In genomic region chr2:100176925-100177324, GRCh38 we compare ENCODE assay signal across 3 cellular contexts.
"Had no signal": no experiment of that assay in that cellular context is flagged by ENCODE, and none has a peak within 500 bp of the region (broad histone marks: within the 10 kb centered on the region; RNA-seq: fewer than 3 reads in every experiment).

No MANE protein-coding gene starts in this region.

- H3K4me3 ChIP-seq: GM12878 had no signal

- DNase-seq: GDM1, GF-D8 had no signal

- ATAC-seq: GM12878 had no signal
